In the genomic region with DNA sequence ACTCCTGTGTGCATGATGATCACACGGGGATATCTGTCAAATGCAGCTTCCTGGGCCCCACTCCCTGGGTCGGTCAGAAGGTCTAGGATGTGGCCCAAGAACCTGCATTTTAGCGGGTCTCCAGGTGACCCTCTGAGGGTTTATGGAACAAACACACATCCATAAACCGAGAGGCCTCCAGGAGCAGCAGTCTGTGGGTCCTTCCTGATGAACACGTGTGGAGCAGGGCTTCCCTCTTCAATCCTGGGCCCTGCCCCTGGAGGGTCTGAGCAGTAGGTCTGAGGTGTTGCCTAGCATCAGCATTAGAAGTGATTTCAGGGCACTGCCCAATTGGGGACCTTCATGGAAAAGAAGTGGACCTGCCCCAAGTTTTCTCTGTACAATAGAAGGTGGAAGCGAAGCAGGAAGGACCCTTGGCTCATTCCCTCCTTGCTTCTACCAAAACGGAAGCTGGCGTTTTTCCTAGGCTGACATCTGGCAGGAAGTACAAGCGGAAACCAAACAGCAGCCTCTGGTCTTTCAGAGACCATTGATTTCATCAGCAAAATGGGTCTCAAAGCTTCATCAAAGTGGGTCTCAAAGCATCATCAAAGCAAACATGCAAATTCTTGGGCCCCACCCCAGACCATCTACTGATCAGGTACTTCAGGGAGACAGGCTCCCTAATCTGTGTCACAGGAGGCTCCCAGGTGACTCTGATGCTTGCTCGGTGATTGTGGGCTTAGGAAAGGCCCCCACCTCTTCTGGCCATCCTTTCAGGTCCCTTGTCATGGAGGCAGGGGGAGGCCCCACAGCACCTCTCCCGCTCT, we compare ENCODE assay signal across 18 cellular contexts. TPM values are rescaled to one million over a fixed set of nuclear protein-coding genes. Genes with fewer than 3 reads are reported as not detected.
A peak's percentile ranks its signal among the peaks of the same experiment; 100 is the strongest.
DNase-seq lines count a peak whose midpoint lies in the region; ATAC-seq and TF ChIP-seq lines count a peak whose summit lies in the region.
"Had no signal": no experiment of that assay in that cellular context is flagged by ENCODE, and none has a peak within 500 bp of the region (broad histone marks: within the 10 kb centered on the region; RNA-seq: fewer than 3 reads in every experiment).

No MANE protein-coding gene starts in this region.

- intact Hi-C loops in body of pancreas (cut with DNase I) = no loop called here
- intact Hi-C loops in vagina (cut with DNase I) = no loop called here
- intact Hi-C loops in colonic mucosa (cut with DNase I) = no loop called here

- 83 to 93% methylated on average over 10 to 11 of the region's 11 CpGs for WGBS in body of pancreas, 2 donors

- H3K36me3 Mint-ChIP-seq in stimulated activated effector memory CD8-positive, alpha-beta T cell treated with anti-CD3 and anti-CD28 coated beads, Interleukin-12 subunit alpha, Interleukin-12 subunit beta, amount 100 ng/mL, for 72 hours = peaks cover 10% of the 10 kb centered on the region

- H3K27ac Mint-ChIP-seq in stimulated activated effector memory CD8-positive, alpha-beta T cell treated with anti-CD3 and anti-CD28 coated beads, Interleukin-12 subunit alpha, Interleukin-12 subunit beta, amount 100 ng/mL, for 72 hours = peak overlapping the region; percentile 17
- H3K27ac Mint-ChIP-seq: activated CD4-positive, alpha-beta T cell treated with anti-CD3 and anti-CD28 coated beads for 36 hours; activated T-cell treated with anti-CD3 and anti-CD28 coated beads, Interleukin-2, amount 50 U/mL, for 72 hours; CD4-positive, alpha-beta memory T cell; effector memory CD8-positive, alpha-beta T cell; T-cell had no signal

- no peak overlapping the region for H3K27ac ChIP-seq in body of pancreas
- H3K27ac ChIP-seq in vagina = no peak overlapping the region
- no peak overlapping the region for H3K27ac ChIP-seq in colonic mucosa

- H3K9me3 Mint-ChIP-seq in stimulated activated effector memory CD8-positive, alpha-beta T cell treated with anti-CD3 and anti-CD28 coated beads, Interleukin-12 subunit alpha, Interleukin-12 subunit beta, amount 100 ng/mL, for 72 hours = no peaks in the 10 kb centered on the region
- H3K9me3 Mint-ChIP-seq: activated T-cell treated with anti-CD3 and anti-CD28 coated beads, Interleukin-2, amount 50 U/mL, for 72 hours; effector memory CD8-positive, alpha-beta T cell; naive thymus-derived CD4-positive, alpha-beta T cell; T-cell had no signal

- no peaks in the 10 kb centered on the region for H3K27me3 ChIP-seq in body of pancreas
- H3K27me3 ChIP-seq in vagina = no peaks in the 10 kb centered on the region
- no peaks in the 10 kb centered on the region for H3K27me3 ChIP-seq in colonic mucosa
- H3K27me3 ChIP-seq: sigmoid colon had no signal

- DNase-seq in body of pancreas = no peak
- no peak for DNase-seq in stimulated activated effector memory CD8-positive, alpha-beta T cell treated with anti-CD3 and anti-CD28 coated beads, Interleukin-12 subunit alpha, Interleukin-12 subunit beta, amount 100 ng/mL, for 72 hours (ENCODE audit: low spot score in 2 of 2)
- no peak for DNase-seq in H4 (ENCODE audit: low spot score)
- DNase-seq in vagina (ENCODE audit: extremely low spot score in 2 of 2) = no peak
- DNase-seq in colonic mucosa = no peak
- no peak for DNase-seq in inferior parietal cortex (ENCODE audit: extremely low spot score)
- DNase-seq: activated CD4-positive, alpha-beta T cell treated with anti-CD3 and anti-CD28 coated beads for 36 hours; activated T-cell treated with anti-CD3 and anti-CD28 coated beads, Interleukin-2, amount 50 U/mL, for 72 hours; CD4-positive, alpha-beta memory T cell; effector memory CD8-positive, alpha-beta T cell; naive thymus-derived CD4-positive, alpha-beta T cell; NCI-H2029 treated with DMSO at 0.1 percent for 48 hours; OCI-M1; sigmoid colon; T-cell had no signal

- TF ChIP-seq CTCF in body of pancreas (IDR thresholded peaks at IDR 0.05) (no peak), vagina (IDR thresholded peaks at IDR 0.05) (no peak), colonic mucosa (IDR thresholded peaks at IDR 0.05) (no peak)

- no peaks in the 10 kb centered on the region for H3K9me3 ChIP-seq in body of pancreas
- H3K9me3 ChIP-seq in vagina = no peaks in the 10 kb centered on the region
- no peaks in the 10 kb centered on the region for H3K9me3 ChIP-seq in colonic mucosa
- H3K9me3 ChIP-seq: sigmoid colon had no signal

- H3K4me3 ChIP-seq in body of pancreas (no peak overlapping the region), vagina (no peak overlapping the region), colonic mucosa (no peak overlapping the region)
- H3K4me3 ChIP-seq: sigmoid colon had no signal

- H3K36me3 ChIP-seq in body of pancreas (replicated peaks in 1 of 2; ENCODE audit: insufficient read depth in 1 of 2, low read depth in 2 of 2) (no peaks in the 10 kb centered on the region), vagina (no peaks in the 10 kb centered on the region), colonic mucosa (no peaks in the 10 kb centered on the region)
- H3K36me3 ChIP-seq: sigmoid colon had no signal

- ATAC-seq in GM19351 (IDR thresholded peaks at IDR 0.05; ENCODE audit: unreplicated experiment) (peak; percentile 14), HG02759 (IDR thresholded peaks at IDR 0.05; ENCODE audit: unreplicated experiment) (peak; percentile 18), body of pancreas (peak; percentile 15)
- ATAC-seq in stimulated activated effector memory CD8-positive, alpha-beta T cell treated with anti-CD3 and anti-CD28 coated beads, Interleukin-12 subunit alpha, Interleukin-12 subunit beta, amount 100 ng/mL, for 72 hours = no peak
- ATAC-seq: activated CD4-positive, alpha-beta T cell treated with anti-CD3 and anti-CD28 coated beads for 36 hours; activated T-cell treated with anti-CD3 and anti-CD28 coated beads, Interleukin-2, amount 50 U/mL, for 72 hours; effector memory CD8-positive, alpha-beta T cell; HCT116; naive thymus-derived CD4-positive, alpha-beta T cell; T-cell had no signal

- H3K9ac ChIP-seq in colonic mucosa (ENCODE audit: low read depth in 2 of 2, low read length in 2 of 2) = no peak overlapping the region

- H3K4me1 Mint-ChIP-seq in stimulated activated effector memory CD8-positive, alpha-beta T cell treated with anti-CD3 and anti-CD28 coated beads, Interleukin-12 subunit alpha, Interleukin-12 subunit beta, amount 100 ng/mL, for 72 hours = peaks cover 6% of the 10 kb centered on the region
- H3K4me1 Mint-ChIP-seq: activated CD4-positive, alpha-beta T cell treated with anti-CD3 and anti-CD28 coated beads for 36 hours; CD4-positive, alpha-beta memory T cell; T-cell had no signal

- no peak overlapping the region for H3K4me3 Mint-ChIP-seq in stimulated activated effector memory CD8-positive, alpha-beta T cell treated with anti-CD3 and anti-CD28 coated beads, Interleukin-12 subunit alpha, Interleukin-12 subunit beta, amount 100 ng/mL, for 72 hours
- H3K4me3 Mint-ChIP-seq: activated CD4-positive, alpha-beta T cell treated with anti-CD3 and anti-CD28 coated beads for 36 hours; activated T-cell treated with anti-CD3 and anti-CD28 coated beads, Interleukin-2, amount 50 U/mL, for 72 hours; CD4-positive, alpha-beta memory T cell; effector memory CD8-positive, alpha-beta T cell; naive thymus-derived CD4-positive, alpha-beta T cell; T-cell had no signal

- no peak for TF ChIP-seq POLR2A in body of pancreas (IDR thresholded peaks at IDR 0.05)
- no peak for TF ChIP-seq POLR2A in vagina (IDR thresholded peaks at IDR 0.05)

- H3K4me1 ChIP-seq in body of pancreas = no peaks in the 10 kb centered on the region
- H3K4me1 ChIP-seq in vagina = peaks cover 4% of the 10 kb centered on the region
- no peaks in the 10 kb centered on the region for H3K4me1 ChIP-seq in colonic mucosa

RNA-seq across cellular contexts. Expression of a gene that starts 30.7 kb away (rescaled TPM):
- total RNA-seq in body of pancreas (10 to 100 TPM in 1 of 2 donors, 1 to 10 TPM in 1; 1.6 to 10.4 TPM), vagina (21.1 TPM), colonic mucosa (10 to 100 TPM; 31.0 to 32.1 TPM)
- 3.2 and 4.9 TPM in 2 replicates for total RNA-seq in H4 (2014; rRNA removed; shearing (Covaris generic))
